In genomic region chr19:45169602-45170001, GRCh38 we compare ENCODE assay signal across 17 cellular contexts. TPM values are rescaled to one million over a fixed set of nuclear protein-coding genes. Genes with fewer than 3 reads are reported as not detected.
DNase-seq lines count a peak whose midpoint lies in the region; ATAC-seq and TF ChIP-seq lines count a peak whose summit lies in the region.
"Had no signal": no experiment of that assay in that cellular context is flagged by ENCODE, and none has a peak within 500 bp of the region (broad histone marks: within the 10 kb centered on the region; RNA-seq: fewer than 3 reads in every experiment).

No MANE protein-coding gene starts in this region.

- H3K4me2 ChIP-seq in BLaER1 = peak overlapping the region; percentile 93
- peak overlapping the region in 10 of 11 experiments; percentile 38 to 92 (median 78); a peak in 15 of 22 replicates for H3K4me2 ChIP-seq in BLaER1 treated with 17β-estradiol and CSF1 and Interleukin-3, amounts not matched to agents 10 nM and 100 nM
- H3K4me2 ChIP-seq: SK-N-SH had no signal

- no peaks in the 10 kb centered on the region for H3K9me3 ChIP-seq in BLaER1
- H3K9me3 ChIP-seq in BLaER1 treated with 17β-estradiol and CSF1 and Interleukin-3, amounts not matched to agents 10 nM and 100 nM (replicated peaks in 1 of 11) = no peaks in the 10 kb centered on the region
- H3K9me3 ChIP-seq: Caco-2, SK-N-SH had no signal

- H3K4me1 ChIP-seq in BLaER1 = peaks cover 99% of the 10 kb centered on the region
- H3K4me1 ChIP-seq in BLaER1 treated with 17β-estradiol and CSF1 and Interleukin-3, amounts not matched to agents 10 nM and 100 nM = peaks cover 74 to 100% (median 98%) of the 10 kb centered on the region in 10 experiments
- H3K4me1 ChIP-seq: Caco-2 had no signal

- no peaks in the 10 kb centered on the region for H3K27me3 Mint-ChIP-seq in activated CD8-positive, alpha-beta T cell treated with anti-CD3 and anti-CD28 coated beads, Interleukin-2, amount 10 ng/mL, durations not matched to agents 7 days and 5 days (ENCODE audit: low read depth)
- H3K27me3 Mint-ChIP-seq in endothelial cell (ENCODE audit: unreplicated experiment) = peaks cover 13% of the 10 kb centered on the region

- H3K27ac ChIP-seq in BLaER1 = peak overlapping the region; percentile 57; the same call in 1 of the 2 replicates
- peak overlapping the region in 4 of 11 experiments; percentile 13 to 78 (median 48); a peak in 1 of 22 replicates for H3K27ac ChIP-seq in BLaER1 treated with 17β-estradiol and CSF1 and Interleukin-3, amounts not matched to agents 10 nM and 100 nM

- CTCF ChIA-PET in activated CD8-positive, alpha-beta T cell treated with anti-CD3 and anti-CD28 coated beads, Interleukin-2, amount 10 ng/mL, durations not matched to agents 7 days and 5 days (lab: Charles Lee) = no interaction called here

- no peaks in the 10 kb centered on the region for H3K27me3 ChIP-seq in BLaER1
- H3K27me3 ChIP-seq in BLaER1 treated with 17β-estradiol and CSF1 and Interleukin-3, amounts not matched to agents 10 nM and 100 nM = no peaks in the 10 kb centered on the region

- H3K4me3 ChIP-seq in BLaER1 = no peak overlapping the region
- no peak overlapping the region for H3K4me3 ChIP-seq in BLaER1 treated with 17β-estradiol and CSF1 and Interleukin-3, amounts not matched to agents 10 nM and 100 nM

- POLR2A ChIA-PET in activated CD8-positive, alpha-beta T cell treated with anti-CD3 and anti-CD28 coated beads, Interleukin-2, amount 10 ng/mL, durations not matched to agents 7 days and 5 days (lab: Charles Lee) = interaction anchor here (1.5 kb wide), 1 partner anchor 8 kb away, joined by 4 read pairs; the partner anchor contains the start of gene TRAPPC6A

- no peak for TF ChIP-seq CTCF in endothelial cell (IDR thresholded peaks at IDR 0.05; ENCODE audit: unreplicated experiment)

- no peaks in the 10 kb centered on the region for H3K9me3 Mint-ChIP-seq in activated CD8-positive, alpha-beta T cell treated with anti-CD3 and anti-CD28 coated beads, Interleukin-2, amount 10 ng/mL, durations not matched to agents 7 days and 5 days (ENCODE audit: insufficient read depth)
- no peaks in the 10 kb centered on the region for H3K9me3 Mint-ChIP-seq in endothelial cell (ENCODE audit: unreplicated experiment)
- H3K9me3 Mint-ChIP-seq: H9 had no signal

- peaks cover 70% of the 10 kb centered on the region for H3K4me1 Mint-ChIP-seq in activated CD8-positive, alpha-beta T cell treated with anti-CD3 and anti-CD28 coated beads, Interleukin-2, amount 10 ng/mL, durations not matched to agents 7 days and 5 days (ENCODE audit: low read depth)
- H3K4me1 Mint-ChIP-seq in endothelial cell (ENCODE audit: unreplicated experiment) = peaks cover 59% of the 10 kb centered on the region

- peak overlapping the region; percentile 80 for H3K27ac Mint-ChIP-seq in activated CD8-positive, alpha-beta T cell treated with anti-CD3 and anti-CD28 coated beads, Interleukin-2, amount 10 ng/mL, durations not matched to agents 7 days and 5 days
- H3K27ac Mint-ChIP-seq in endothelial cell (ENCODE audit: unreplicated experiment) = peak overlapping the region; percentile 99
- H3K27ac Mint-ChIP-seq: H9 had no signal

- no peaks in the 10 kb centered on the region for H3K36me3 Mint-ChIP-seq in activated CD8-positive, alpha-beta T cell treated with anti-CD3 and anti-CD28 coated beads, Interleukin-2, amount 10 ng/mL, durations not matched to agents 7 days and 5 days (ENCODE audit: low read depth)
- H3K36me3 Mint-ChIP-seq in endothelial cell (ENCODE audit: low read depth, unreplicated experiment) = peaks cover 8% of the 10 kb centered on the region

- no peak for DNase-seq in activated CD8-positive, alpha-beta T cell treated with anti-CD3 and anti-CD28 coated beads, Interleukin-2, amount 10 ng/mL, durations not matched to agents 7 days and 5 days
- no peak for DNase-seq in endothelial cell (ENCODE audit: low spot score)
- DNase-seq in activated T-cell treated with anti-CD3 and anti-CD28 coated beads for 4 hours = no peak
- DNase-seq in NCI-H187 treated with DMSO at 0.1 percent for 48 hours (lab: John Stamatoyannopoulos, UW) = no peak
- DNase-seq: ACHN, Caco-2, H9, MM.1S, NCI-H1092, NCI-H1436 treated with DMSO at 0.1 percent for 48 hours, NCI-H2171 treated with DMSO at 0.1 percent for 48 hours, NCI-H446, SHP77 treated with DMSO at 0.1 percent for 48 hours, SK-N-SH had no signal

- no peak for ATAC-seq in activated CD8-positive, alpha-beta T cell treated with anti-CD3 and anti-CD28 coated beads, Interleukin-2, amount 10 ng/mL, durations not matched to agents 7 days and 5 days
- no peak for ATAC-seq in GM19463 (IDR thresholded peaks at IDR 0.05; ENCODE audit: unreplicated experiment)

- 0 out of 2 replicates have a peak overlapping the region, but pooled peaks have one; percentile 29 for H3K9ac ChIP-seq in BLaER1
- H3K9ac ChIP-seq in BLaER1 treated with 17β-estradiol and CSF1 and Interleukin-3, amounts not matched to agents 10 nM and 100 nM = peak overlapping the region in 5 of 11 experiments; percentile 6 to 44 (median 11); a peak in 7 of 22 replicates
- H3K9ac ChIP-seq: SK-N-SH had no signal

- H3K36me3 ChIP-seq in BLaER1 = peaks cover 16% of the 10 kb centered on the region; the same call in 1 of the 2 replicates
- H3K36me3 ChIP-seq in BLaER1 treated with 17β-estradiol and CSF1 and Interleukin-3, amounts not matched to agents 10 nM and 100 nM = peaks cover 0 to 7% (median 0%) of the 10 kb centered on the region in 11 experiments; a peak in 1 of 22 replicates

- no peak overlapping the region for H3K4me3 Mint-ChIP-seq in activated CD8-positive, alpha-beta T cell treated with anti-CD3 and anti-CD28 coated beads, Interleukin-2, amount 10 ng/mL, durations not matched to agents 7 days and 5 days
- H3K4me3 Mint-ChIP-seq in endothelial cell (ENCODE audit: unreplicated experiment) = no peak overlapping the region
- H3K4me3 Mint-ChIP-seq: H9 had no signal

- H4K20me1 ChIP-seq in BLaER1 = no peaks in the 10 kb centered on the region
- H4K20me1 ChIP-seq in BLaER1 treated with 17β-estradiol and CSF1 and Interleukin-3, amounts not matched to agents 10 nM and 100 nM = peaks cover 0 to 63% (median 5%) of the 10 kb centered on the region in 11 experiments; a peak in 8 of 22 replicates

RNA-seq across cellular contexts. Expression of gene TRAPPC6A, which starts 8.4 kb away (rescaled TPM):
- 10 to 100 TPM; 54.0 to 55.5 TPM for total RNA-seq in activated CD8-positive, alpha-beta T cell treated with anti-CD3 and anti-CD28 coated beads, Interleukin-2, amount 10 ng/mL, durations not matched to agents 7 days and 5 days
- total RNA-seq in endothelial cell (ENCODE audit: unreplicated experiment) = 86.2 TPM

RNA-seq across cellular contexts. Expression of gene NKPD1, which starts 8.8 kb away (rescaled TPM):
- total RNA-seq in activated CD8-positive, alpha-beta T cell treated with anti-CD3 and anti-CD28 coated beads, Interleukin-2, amount 10 ng/mL, durations not matched to agents 7 days and 5 days = under 1 TPM; 0.16 to 0.24 TPM
- total RNA-seq in endothelial cell (ENCODE audit: unreplicated experiment) = 0.67 TPM

RNA-seq across cellular contexts. Expression of gene BLOC1S3, which starts 9.0 kb away (rescaled TPM):
- total RNA-seq in activated CD8-positive, alpha-beta T cell treated with anti-CD3 and anti-CD28 coated beads, Interleukin-2, amount 10 ng/mL, durations not matched to agents 7 days and 5 days = 10 to 100 TPM; 16.0 to 16.7 TPM
- 22.7 TPM for total RNA-seq in endothelial cell (ENCODE audit: unreplicated experiment)
